Comparison of ENCODE assay signal across 15 cellular contexts in the genomic region with DNA sequence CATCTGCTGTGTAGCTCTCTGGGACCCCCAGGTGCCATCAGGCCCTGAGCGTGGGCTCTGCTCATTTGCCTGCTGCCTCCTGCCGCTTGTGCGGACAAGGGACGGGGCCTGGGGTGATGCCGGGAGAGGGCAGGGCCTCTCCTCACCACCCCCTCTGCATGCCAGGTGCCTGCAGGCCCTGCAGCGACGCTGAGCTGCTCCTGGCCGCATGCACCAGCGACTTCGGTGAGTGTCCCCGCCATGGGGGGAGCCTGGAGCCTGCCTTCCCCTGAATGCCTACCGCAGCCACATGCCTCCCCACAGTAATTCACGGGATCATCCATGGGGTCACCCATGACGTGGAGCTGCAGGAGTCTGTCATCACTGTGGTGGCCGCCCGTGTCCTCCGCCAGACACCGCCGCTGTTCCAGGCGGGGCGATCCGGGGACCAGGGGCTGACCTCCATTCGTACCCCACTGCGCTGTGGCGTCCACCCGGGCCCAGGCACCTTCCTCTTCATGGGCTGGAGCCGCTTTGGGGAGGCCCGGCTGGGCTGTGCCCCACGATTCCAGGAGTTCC. TPM values are rescaled to one million over a fixed set of nuclear protein-coding genes. Genes with fewer than 3 reads are reported as not detected.
DNase-seq lines count a peak whose midpoint lies in the region; ATAC-seq and TF ChIP-seq lines count a peak whose summit lies in the region.
"Had no signal": no experiment of that assay in that cellular context is flagged by ENCODE, and none has a peak within 500 bp of the region (broad histone marks: within the 10 kb centered on the region; RNA-seq: fewer than 3 reads in every experiment).

No MANE protein-coding gene starts in this region.

- no peaks in the 10 kb centered on the region for H3K27me3 ChIP-seq in left ventricle myocardium inferior (ENCODE audit: low read depth)
- no peaks in the 10 kb centered on the region for H3K27me3 ChIP-seq in adrenal gland
- H3K27me3 ChIP-seq in transverse colon = peaks cover 34% of the 10 kb centered on the region
- H3K27me3 ChIP-seq: MG63 had no signal

- WGBS in adrenal gland, 4 donors = 76 to 93% (median 86%) methylated on average over 9 to 29 of the region's 29 CpGs
- WGBS in transverse colon (ENCODE audit: low coverage in 1 of 2), 2 donors = 90% methylated on average over 28 of the region's 29 CpGs; no CpG with 5 or more reads in 1 of the 2 donors

- H3K27ac Mint-ChIP-seq in T-cell = no peak overlapping the region
- H3K27ac Mint-ChIP-seq: activated CD4-positive, alpha-beta T cell treated with anti-CD3 and anti-CD28 coated beads for 36 hours had no signal

- H3K36me3 ChIP-seq in left ventricle myocardium inferior = no peaks in the 10 kb centered on the region
- H3K36me3 ChIP-seq in adrenal gland (replicated peaks in 1 of 2) = no peaks in the 10 kb centered on the region
- H3K36me3 ChIP-seq in transverse colon = no peaks in the 10 kb centered on the region
- H3K36me3 ChIP-seq: MG63 had no signal

- CTCF ChIA-PET in T-cell (lab: Charles Lee) = no interaction called here

- POLR2A ChIA-PET in T-cell (lab: Charles Lee) = no interaction called here

- peaks cover 19 to 30% (median 21%) of the 10 kb centered on the region in 3 donors for H3K4me1 Mint-ChIP-seq in T-cell

- H3K9me3 Mint-ChIP-seq in T-cell = no peaks in the 10 kb centered on the region
- H3K9me3 Mint-ChIP-seq: stimulated activated naive B cell treated with anti-CD40 and anti-IgM and Interleukin-4, amounts not matched to agents 10 μg/mL and 1 μg/mL and 100 μg/mL, for 72 hours had no signal

- intact Hi-C loops in left ventricle myocardium inferior (cut with micrococcal nuclease) (no loop called here), left ventricle myocardium superior (cut with micrococcal nuclease) (no loop called here), adrenal gland (cut with DNase I) (loop anchor here in 1 of 2 donors (10.0 kb wide), 1 partner anchor 338 kb away; no protein-coding TSS in a partner anchor), transverse colon (cut with DNase I; ENCODE audit: low total_unique reads) (no loop called here)

- in situ Hi-C loops in transverse colon (cut with MboI; ENCODE audit: low pct_ligation_motif_present in 1 of 4, low pct_unique_long_range_greater_than_20kb in 1 of 4, low sequenced_read_pairs in 3 of 4) = loop anchor here in 1 of 4 donors (10.0 kb wide), 1 partner anchor 68 kb away; the partner anchor contains the start of genes CHTF18 and RPUSD1

- H3K4me3 Mint-ChIP-seq in T-cell = peak overlapping the region; percentile 47 to 68 (median 50)

- DNase-seq in left ventricle myocardium inferior (no peak), left ventricle myocardium superior (no peak), T-cell (no peak), SW480 (ENCODE audit: low spot score) (no peak), adrenal gland (no peak), transverse colon (no peak)
- DNase-seq: activated CD4-positive, alpha-beta T cell treated with anti-CD3 and anti-CD28 coated beads for 36 hours; activated gamma-delta T cell; central memory CD4-positive, alpha-beta T cell; stimulated activated CD4-positive, alpha-beta T cell treated with anti-CD3 and anti-CD28 coated beads, Interleukin-4, amount 100 ng/mL, for 1 hour; stimulated activated naive B cell treated with anti-CD40 and anti-IgM and Interleukin-4, amounts not matched to agents 10 μg/mL and 1 μg/mL and 100 μg/mL, for 72 hours had no signal

- peaks cover 7 to 8% of the 10 kb centered on the region in 2 donors for H3K27me3 Mint-ChIP-seq in T-cell

- H3K9me3 ChIP-seq in left ventricle myocardium inferior (replicated peaks) = no peaks in the 10 kb centered on the region
- no peaks in the 10 kb centered on the region for H3K9me3 ChIP-seq in iPS-18c (ENCODE audit: control insufficient read depth, insufficient read depth, low read length)
- no peaks in the 10 kb centered on the region for H3K9me3 ChIP-seq in adrenal gland (replicated peaks in 1 of 3)
- H3K9me3 ChIP-seq in transverse colon = no peaks in the 10 kb centered on the region
- H3K9me3 ChIP-seq: MG63 had no signal

- no peak for TF ChIP-seq POLR2A in adrenal gland (IDR thresholded peaks at IDR 0.05)
- TF ChIP-seq POLR2A in transverse colon (IDR thresholded peaks at IDR 0.05) = no peak

- no peak for ATAC-seq in left ventricle myocardium superior
- no peak for ATAC-seq in T-cell (replicated peaks in 1 of 4)
- ATAC-seq: activated CD4-positive, alpha-beta T cell treated with anti-CD3 and anti-CD28 coated beads for 36 hours; stimulated activated naive B cell treated with anti-CD40 and anti-IgM and Interleukin-4, amounts not matched to agents 10 μg/mL and 1 μg/mL and 100 μg/mL, for 72 hours had no signal

- H3K36me3 Mint-ChIP-seq in T-cell = no peaks in the 10 kb centered on the region
- H3K36me3 Mint-ChIP-seq: stimulated activated naive B cell treated with anti-CD40 and anti-IgM and Interleukin-4, amounts not matched to agents 10 μg/mL and 1 μg/mL and 100 μg/mL, for 72 hours had no signal

- no peak for TF ChIP-seq EP300 in transverse colon (IDR thresholded peaks at IDR 0.05; ENCODE audit: low read depth)

- peak overlapping the region; percentile 91 for H3K4me3 ChIP-seq in left ventricle myocardium inferior
- H3K4me3 ChIP-seq in iPS-18c (ENCODE audit: insufficient read depth, low read depth, low read length) = peak overlapping the region; percentile 56
- no peak overlapping the region for H3K4me3 ChIP-seq in adrenal gland
- H3K4me3 ChIP-seq in transverse colon = no peak overlapping the region

- H3K27ac ChIP-seq in left ventricle myocardium inferior (replicated peaks) (no peak overlapping the region), temporal lobe (ENCODE audit: low read depth, low read length) (peak overlapping the region; percentile 98), adrenal gland (peak overlapping the region in 1 of 5 donors; percentile 56), transverse colon (no peak overlapping the region)

- TF ChIP-seq CTCF in left ventricle myocardium inferior (IDR thresholded peaks at IDR 0.05; ENCODE audit: borderline replicate concordance) (no peak), adrenal gland (IDR thresholded peaks at IDR 0.05) (no peak), transverse colon (IDR thresholded peaks at IDR 0.05) (no peak)

- H3K4me1 ChIP-seq in left ventricle myocardium inferior (peaks cover 62% of the 10 kb centered on the region), adrenal gland (replicated peaks in 1 of 2) (peaks cover 28 to 38% of the 10 kb centered on the region in 2 donors), transverse colon (peaks cover 27 to 61% (median 51%) of the 10 kb centered on the region in 4 donors)

RNA-seq across cellular contexts. Expression of gene METRN, which starts 1.9 kb away (rescaled TPM):
- total RNA-seq in left ventricle myocardium inferior = 62.5 TPM
- total RNA-seq in left ventricle myocardium superior = 57.9 TPM
- total RNA-seq in T-cell = 10 to 100 TPM in 3 of 5 donors, 1 to 10 TPM in 2; 4.2 to 18.2 (median 12.0) TPM
- total RNA-seq in temporal lobe = 6.9 TPM
- total RNA-seq in adrenal gland = 100 to 1,000 TPM in 1 of 8 donors, 10 to 100 TPM in 7; 39.6 to 189 (median 75.6) TPM
- 100 to 1,000 TPM in 2 of 3 donors, 1 to 10 TPM in 1; 1.3 to 128 (median 115) TPM for polyA plus RNA-seq in adrenal gland
- total RNA-seq in transverse colon = 10 to 100 TPM in 3 of 4 donors, 1 to 10 TPM in 1; 4.9 to 47.2 (median 35.2) TPM

RNA-seq across cellular contexts. Expression of gene ANTKMT, which starts 4.1 kb away (rescaled TPM):
- total RNA-seq in left ventricle myocardium inferior (30.7 TPM), left ventricle myocardium superior (31.2 TPM), T-cell (10 to 100 TPM; 22.9 to 38.8 (median 27.2) TPM), temporal lobe (12.3 TPM), adrenal gland (100 to 1,000 TPM in 1 of 8 donors, 10 to 100 TPM in 7; 36.8 to 127 (median 64.1) TPM), transverse colon (10 to 100 TPM; 19.7 to 53.0 (median 38.2) TPM)
- polyA plus RNA-seq in adrenal gland = 100 to 1,000 TPM in 2 of 3 donors, under 1 TPM in 1; 0.48 to 124 (median 104) TPM

RNA-seq across cellular contexts. Expression of gene CCDC78, which starts 9.4 kb away (rescaled TPM):
- total RNA-seq in left ventricle myocardium inferior (0.49 TPM), left ventricle myocardium superior (0.50 TPM), T-cell (10 to 100 TPM in 1 of 5 donors, 1 to 10 TPM in 4; 3.1 to 17.1 (median 8.6) TPM), temporal lobe (2.5 TPM), adrenal gland (1 to 10 TPM in 2 of 8 donors, under 1 TPM in 4, not detected in 2; 0.29 to 1.9 (median 0.85) TPM), transverse colon (10 to 100 TPM in 1 of 4 donors, 1 to 10 TPM in 1, under 1 TPM in 2; 0.40 to 24.3 (median 0.98) TPM)
- polyA plus RNA-seq in adrenal gland = 10 to 100 TPM in 1 of 3 donors, 1 to 10 TPM in 1, under 1 TPM in 1; 0.64 to 49.9 (median 7.7) TPM

RNA-seq across cellular contexts. Expression of gene HAGHL, which starts 10.1 kb away (rescaled TPM):
- 12.0 TPM for total RNA-seq in left ventricle myocardium inferior
- 13.6 TPM for total RNA-seq in left ventricle myocardium superior
- 10 to 100 TPM in 4 of 5 donors, 1 to 10 TPM in 1; 9.9 to 50.1 (median 31.6) TPM for total RNA-seq in T-cell
- 9.6 TPM for total RNA-seq in temporal lobe
- 10 to 100 TPM in 1 of 8 donors, 1 to 10 TPM in 6, not detected in 1; 1.1 to 10.6 (median 6.0) TPM for total RNA-seq in adrenal gland
- polyA plus RNA-seq in adrenal gland = 10 to 100 TPM in 2 of 3 donors, under 1 TPM in 1; 0.35 to 63.5 (median 11.0) TPM
- 10 to 100 TPM in 1 of 4 donors, 1 to 10 TPM in 3; 1.2 to 12.3 (median 5.5) TPM for total RNA-seq in transverse colon

RNA-seq across cellular contexts. Expression of gene FBXL16, which starts 11.2 kb away (rescaled TPM):
- total RNA-seq in left ventricle myocardium inferior (0.08 TPM), left ventricle myocardium superior (0.99 TPM), T-cell (10 to 100 TPM; 16.4 to 65.5 (median 50.2) TPM), temporal lobe (9.3 TPM), adrenal gland (10 to 100 TPM in 2 of 8 donors, 1 to 10 TPM in 4, under 1 TPM in 1, not detected in 1; 0.17 to 14.7 (median 2.9) TPM), transverse colon (1 to 10 TPM in 2 of 4 donors, under 1 TPM in 1, not detected in 1; 0.60 to 3.5 (median 1.6) TPM)
- polyA plus RNA-seq in adrenal gland = 10 to 100 TPM in 1 of 3 donors, 1 to 10 TPM in 2; 6.3 to 18.3 (median 7.0) TPM
- total RNA-seq: mesenteric fat pad had no signal

Comparison
In these comparisons a context has a peak if more than half of its experiments do, and no peak if none do; other contexts are left out.
1. H3K4me3 ChIP-seq: peak in left ventricle myocardium inferior (single experiment) and iPS-18c (single experiment); none in adrenal gland (0 of 4) and transverse colon (0 of 4).